In genomic region chr1:225872075-225872430, GRCh38 we compare ENCODE assay signal across 2 cellular contexts.
TF ChIP-seq lines count a peak whose summit lies in the region.

No MANE protein-coding gene starts in this region.

TF ChIP-seq in HCT116, 20 proteins besides CTCF, POLR2A, EP300 and RAD21:
- no peak for TF ChIP-seq MAX (IDR thresholded peaks at IDR 0.05)
- TF ChIP-seq TCF7L2 (IDR thresholded peaks at IDR 0.05; ENCODE audit: borderline replicate concordance, extremely low read depth, insufficient read depth, insufficient read length) = no peak
- TF ChIP-seq SP1 (IDR thresholded peaks at IDR 0.05; ENCODE audit: low read depth) = 0 out of 2 replicates have a peak, but pooled peaks have one; percentile 26

TF ChIP-seq in K562, 482 proteins besides CTCF, POLR2A, EP300 and RAD21:
- TF ChIP-seq XRCC3 (IDR thresholded peaks at IDR 0.05) = no peak
